In genomic region chr5:10760033-10760975, GRCh38 we compare ENCODE assay signal across 8 cellular contexts. TPM values are rescaled to one million over a fixed set of nuclear protein-coding genes. Genes with fewer than 3 reads are reported as not detected.
DNase-seq lines count a peak whose midpoint lies in the region; ATAC-seq and TF ChIP-seq lines count a peak whose summit lies in the region.

No MANE protein-coding gene starts in this region.

- H3K4me1 Mint-ChIP-seq in T-helper 2 cell treated with Interferon-gamma antibody and Interleukin-4, amounts not matched to agents 5 μg/mL and 100 μg/mL, for 36 hours (ENCODE audit: low read depth): peaks cover 31% of the 10 kb centered on the region
- H3K4me1 Mint-ChIP-seq in stimulated activated memory B cell treated with anti-CD40 and anti-IgM and Interleukin-4, amounts not matched to agents 10 μg/mL and 1 μg/mL and 100 μg/mL, for 72 hours: peaks cover 68% of the 10 kb centered on the region

- intact Hi-C loops in lower lobe of right lung (cut with DNase I): no loop called here

- H3K9me3 ChIP-seq in lower lobe of right lung: no peaks in the 10 kb centered on the region

- peaks cover 5% of the 10 kb centered on the region for H3K27me3 Mint-ChIP-seq in T-helper 2 cell treated with Interferon-gamma antibody and Interleukin-4, amounts not matched to agents 5 μg/mL and 100 μg/mL, for 36 hours (ENCODE audit: low read depth)
- H3K27me3 Mint-ChIP-seq in stimulated activated memory B cell treated with anti-CD40 and anti-IgM and Interleukin-4, amounts not matched to agents 10 μg/mL and 1 μg/mL and 100 μg/mL, for 72 hours: no peaks in the 10 kb centered on the region

- DNase-seq in activated effector memory CD4-positive, alpha-beta T cell treated with anti-CD3 and anti-CD28 coated beads, Interleukin-2, amount 50 U/mL, for 16 hours: peak; percentile 82
- no peak for DNase-seq in activated effector memory CD4-positive, alpha-beta T cell treated with Interleukin-2 at 50 U/mL for 16 hours
- DNase-seq in NAMALWA (ENCODE audit: low spot score) (peak; percentile 57), lower lobe of right lung (peak; percentile 71)
- DNase-seq in T-helper 2 cell treated with Interferon-gamma antibody and Interleukin-4, amounts not matched to agents 5 μg/mL and 100 μg/mL, for 36 hours (ENCODE audit: low spot score): no peak
- peak; percentile 35 for DNase-seq in effector CD8-positive, alpha-beta T cell (lab: John Stamatoyannopoulos, UW)

- peak; percentile 31 for ATAC-seq in HG02642 (IDR thresholded peaks at IDR 0.05; ENCODE audit: poor library complexity, unreplicated experiment)
- peak; percentile 45 to 62 for ATAC-seq in lower lobe of right lung
- peak; percentile 62 for ATAC-seq in stimulated activated memory B cell treated with anti-CD40 and anti-IgM and Interleukin-4, amounts not matched to agents 10 μg/mL and 1 μg/mL and 100 μg/mL, for 72 hours

- peak overlapping the region; percentile 84 for H3K27ac Mint-ChIP-seq in T-helper 2 cell treated with Interferon-gamma antibody and Interleukin-4, amounts not matched to agents 5 μg/mL and 100 μg/mL, for 36 hours
- peak overlapping the region; percentile 85 for H3K27ac Mint-ChIP-seq in stimulated activated memory B cell treated with anti-CD40 and anti-IgM and Interleukin-4, amounts not matched to agents 10 μg/mL and 1 μg/mL and 100 μg/mL, for 72 hours

- H3K27ac ChIP-seq in lower lobe of right lung: peak overlapping the region; percentile 98

- H3K36me3 Mint-ChIP-seq in T-helper 2 cell treated with Interferon-gamma antibody and Interleukin-4, amounts not matched to agents 5 μg/mL and 100 μg/mL, for 36 hours (ENCODE audit: low read depth): peaks cover 18% of the 10 kb centered on the region
- H3K36me3 Mint-ChIP-seq in stimulated activated memory B cell treated with anti-CD40 and anti-IgM and Interleukin-4, amounts not matched to agents 10 μg/mL and 1 μg/mL and 100 μg/mL, for 72 hours: peaks cover 21% of the 10 kb centered on the region

- no peaks in the 10 kb centered on the region for H3K27me3 ChIP-seq in lower lobe of right lung (ENCODE audit: low read depth)

- no peak for TF ChIP-seq CTCF in lower lobe of right lung (IDR thresholded peaks at IDR 0.05)

- peak overlapping the region; percentile 92 for H3K4me3 Mint-ChIP-seq in T-helper 2 cell treated with Interferon-gamma antibody and Interleukin-4, amounts not matched to agents 5 μg/mL and 100 μg/mL, for 36 hours
- peak overlapping the region; percentile 90 for H3K4me3 Mint-ChIP-seq in stimulated activated memory B cell treated with anti-CD40 and anti-IgM and Interleukin-4, amounts not matched to agents 10 μg/mL and 1 μg/mL and 100 μg/mL, for 72 hours

- peak overlapping the region; percentile 74 for H3K4me3 ChIP-seq in lower lobe of right lung

- peaks cover 34% of the 10 kb centered on the region for H3K4me1 ChIP-seq in lower lobe of right lung

- peaks cover under 1% of the 10 kb centered on the region for H3K36me3 ChIP-seq in lower lobe of right lung

- H3K9me3 Mint-ChIP-seq in T-helper 2 cell treated with Interferon-gamma antibody and Interleukin-4, amounts not matched to agents 5 μg/mL and 100 μg/mL, for 36 hours: no peaks in the 10 kb centered on the region
- no peaks in the 10 kb centered on the region for H3K9me3 Mint-ChIP-seq in stimulated activated memory B cell treated with anti-CD40 and anti-IgM and Interleukin-4, amounts not matched to agents 10 μg/mL and 1 μg/mL and 100 μg/mL, for 72 hours

RNA-seq across cellular contexts. Expression of gene DAP, which starts 0.7 kb away (rescaled TPM):
- total RNA-seq in lower lobe of right lung: 89.8 TPM

Comparison
In these comparisons a context has a peak if more than half of its experiments do, and no peak if none do; other contexts are left out.
1. DNase-seq: peak in activated effector memory CD4-positive, alpha-beta T cell treated with anti-CD3 and anti-CD28 coated beads, Interleukin-2, amount 50 U/mL, for 16 hours (single experiment), NAMALWA (single experiment), effector CD8-positive, alpha-beta T cell (single experiment) and lower lobe of right lung (single experiment); none in activated effector memory CD4-positive, alpha-beta T cell treated with Interleukin-2 at 50 U/mL for 16 hours (single experiment) and T-helper 2 cell treated with Interferon-gamma antibody and Interleukin-4, amounts not matched to agents 5 μg/mL and 100 μg/mL, for 36 hours (single experiment).
2. Peak in every context shown above with its lines, with median percentiles within 50 percentile points of each other: ATAC-seq.